ENCODE assay signal across 8 cellular contexts in the genomic region with DNA sequence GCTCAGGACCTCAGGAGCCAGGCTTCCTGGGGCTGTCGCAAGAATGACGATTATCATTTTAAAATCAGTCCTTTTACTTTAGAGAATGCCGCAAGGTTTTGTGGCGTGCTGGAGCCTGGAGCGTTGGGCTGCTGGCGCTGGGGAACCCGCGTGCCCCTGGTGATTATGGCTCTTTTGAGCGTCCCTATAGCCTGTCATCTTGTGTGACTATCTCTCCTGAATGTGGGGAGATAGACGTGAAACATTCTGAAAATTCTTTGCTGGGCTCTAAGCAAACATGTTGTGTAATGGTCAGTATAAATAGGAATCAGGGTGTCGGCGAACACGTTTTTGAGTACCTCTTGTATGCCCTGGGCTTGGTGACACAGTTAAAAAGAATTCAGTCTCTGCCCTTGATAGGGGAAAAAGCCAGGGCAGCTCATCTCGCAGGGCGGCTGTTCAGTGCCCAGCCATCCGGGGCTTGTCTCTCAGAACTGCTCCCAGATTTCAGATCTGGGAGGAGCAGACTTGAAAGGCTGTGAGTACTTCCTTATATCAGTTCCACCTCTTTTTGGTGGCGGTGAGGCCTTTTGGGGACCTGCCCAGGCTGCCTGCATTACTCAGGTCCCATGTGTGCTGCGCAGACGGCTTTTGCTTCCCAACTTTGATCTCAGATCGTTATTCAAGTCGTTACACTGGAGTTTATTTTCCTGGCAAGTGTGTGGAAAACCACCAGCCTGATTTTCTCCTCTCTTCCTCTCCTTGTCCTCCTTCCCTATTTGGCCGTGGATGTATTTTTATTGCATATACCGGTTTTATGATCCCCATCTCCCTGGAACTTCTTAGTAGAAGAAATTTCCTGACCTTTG. TPM values are rescaled to one million over a fixed set of nuclear protein-coding genes. Genes with fewer than 3 reads are reported as not detected.
DNase-seq lines count a peak whose midpoint lies in the region; ATAC-seq and TF ChIP-seq lines count a peak whose summit lies in the region.

No MANE protein-coding gene starts in this region.

- peaks cover 30% of the 10 kb centered on the region for H3K36me3 ChIP-seq in adipocyte (ENCODE audit: control insufficient read depth, insufficient read depth, low read length, severe bottlenecking)
- H3K36me3 ChIP-seq in heart right ventricle, result peaks cover 0 to 21% (median 5%) of the 10 kb centered on the region in 9 donors
- no peaks in the 10 kb centered on the region for H3K36me3 ChIP-seq in prostate gland

- ATAC-seq in HG03025 (IDR thresholded peaks at IDR 0.05; ENCODE audit: low FRiP score, unreplicated experiment) (peak; percentile 5), heart right ventricle (peak; percentile 41 to 81 (median 74)), HG03139 (IDR thresholded peaks at IDR 0.05; ENCODE audit: unreplicated experiment) (no peak)

- WGBS in heart right ventricle, 2 donors, result 4 to 5% methylated on average over 23 of the region's 23 CpGs
- WGBS in prostate gland, result under 1% methylated on average over 23 of the region's 23 CpGs

- no peaks in the 10 kb centered on the region for H3K27me3 ChIP-seq in adipocyte (replicated peaks; ENCODE audit: control insufficient read depth, insufficient read depth, low read length)
- no peaks in the 10 kb centered on the region for H3K27me3 ChIP-seq in heart right ventricle
- H3K27me3 ChIP-seq in prostate gland (replicated peaks; ENCODE audit: insufficient read depth), result no peaks in the 10 kb centered on the region

- intact Hi-C loops in heart right ventricle (cut with DNase I), result loop anchor here in 3 of 10 donors (2.0 kb wide), 2 partner anchors 19 to 45 kb away; a partner anchor contains a TSS
- intact Hi-C loops in prostate gland (cut with DNase I), result no loop called here

- H3K4me3 ChIP-seq in GM12864 (ENCODE audit: low read depth, low read length), result peak overlapping the region; percentile 79
- peak overlapping the region; percentile 98 for H3K4me3 ChIP-seq in adipocyte (ENCODE audit: low read length)
- H3K4me3 ChIP-seq in heart right ventricle, result peak overlapping the region; percentile 67 to 98 (median 92)
- peak overlapping the region; percentile 74 to 76 for H3K4me3 ChIP-seq in prostate gland

- no peaks in the 10 kb centered on the region for H3K9me3 ChIP-seq in adipocyte (ENCODE audit: control insufficient read depth, low read length)
- no peaks in the 10 kb centered on the region for H3K9me3 ChIP-seq in heart right ventricle
- no peaks in the 10 kb centered on the region for H3K9me3 ChIP-seq in prostate gland

- TF ChIP-seq POLR2A in prostate gland (IDR thresholded peaks at IDR 0.05), result peak; percentile 15

- CTCF ChIA-PET in RWPE1 (lab: Yijun Ruan, JAX), result no interaction called here

- POLR2A ChIA-PET in RWPE1 (lab: Yijun Ruan, JAX; ENCODE audit: low non-redundant PET), result interaction anchor here (0.6 kb wide), 1 partner anchor 108 kb away, joined by 3 read pairs; no protein-coding TSS in a partner anchor

- DNase-seq in GM12864 (ENCODE audit: low read depth) (no peak), RWPE1 (ENCODE audit: low spot score) (peak; percentile 79), adipocyte (ENCODE audit: low read depth) (peak; percentile 83), heart right ventricle (peak; percentile 39 to 58), prostate gland (ENCODE audit: low spot score) (peak; percentile 71), NCI-H524 treated with DMSO at 0.1 percent for 48 hours (lab: John Stamatoyannopoulos, UW) (no peak)

- H3K4me1 ChIP-seq in adipocyte (ENCODE audit: control insufficient read depth, insufficient read depth, low read length) (peaks cover 36% of the 10 kb centered on the region), heart right ventricle (peaks cover 4 to 81% (median 46%) of the 10 kb centered on the region in 9 donors), prostate gland (replicated peaks) (peaks cover 11% of the 10 kb centered on the region)

- no peak for TF ChIP-seq CTCF in GM12864 (IDR thresholded peaks at IDR 0.05; ENCODE audit: low read depth, low read length, missing control alignments)
- no peak for TF ChIP-seq CTCF in RWPE1 (conservative IDR thresholded peaks at IDR 0.05; ENCODE audit: low read depth)
- no peak for TF ChIP-seq CTCF in heart right ventricle (IDR thresholded peaks at IDR 0.05)
- TF ChIP-seq CTCF in prostate gland (IDR thresholded peaks at IDR 0.05), result no peak

- peak overlapping the region; percentile 100 for H3K9ac ChIP-seq in adipocyte (ENCODE audit: low read length)

- H3K27ac ChIP-seq in RWPE1 (peak overlapping the region; percentile 98), heart right ventricle (peak overlapping the region; percentile 96 to 99 (median 98)), prostate gland (peak overlapping the region; percentile 92 to 95)

RNA-seq across cellular contexts. Expression of a gene that starts 1.0 kb away (rescaled TPM):
- total RNA-seq in heart right ventricle, result 10 to 100 TPM; 28.4 to 59.2 (median 42.4) TPM
- polyA plus RNA-seq in heart right ventricle, result 10 to 100 TPM; 22.6 to 85.6 TPM
- total RNA-seq in prostate gland, result 10 to 100 TPM; 12.8 to 30.5 TPM

RNA-seq across cellular contexts. Expression of a gene that starts 20.1 kb away (rescaled TPM):
- total RNA-seq in heart right ventricle (10 to 100 TPM; 31.0 to 62.1 (median 44.0) TPM), prostate gland (10 to 100 TPM; 15.7 to 39.5 TPM)
- 10 to 100 TPM; 33.1 to 33.7 TPM for polyA plus RNA-seq in heart right ventricle

RNA-seq across cellular contexts. Expression of a gene that starts 29.4 kb away (rescaled TPM):
- total RNA-seq in heart right ventricle (1 to 10 TPM in 1 of 10 donors, under 1 TPM in 9; 0.07 to 1.0 (median 0.44) TPM), prostate gland (10 to 100 TPM; 24.5 to 48.1 TPM)
- polyA plus RNA-seq in heart right ventricle, result under 1 TPM; 0.25 to 0.66 TPM

RNA-seq across cellular contexts. Expression of a gene that starts 45.4 kb away (rescaled TPM):
- total RNA-seq in heart right ventricle (10 to 100 TPM in 9 of 10 donors, 1 to 10 TPM in 1; 9.9 to 14.4 (median 12.8) TPM), prostate gland (10 to 100 TPM in 1 of 2 donors, 1 to 10 TPM in 1; 10.0 to 23.6 TPM)
- 1 to 10 TPM; 7.3 to 9.6 TPM for polyA plus RNA-seq in heart right ventricle

RNA-seq across cellular contexts. Expression of a gene that starts 45.5 kb away (rescaled TPM):
- 10 to 100 TPM; 22.0 to 39.2 (median 30.7) TPM for total RNA-seq in heart right ventricle
- 10 to 100 TPM; 18.1 to 57.8 TPM for polyA plus RNA-seq in heart right ventricle
- 10 to 100 TPM; 45.2 to 77.9 TPM for total RNA-seq in prostate gland

Comparison
In these comparisons a context has a peak if more than half of its experiments do, and no peak if none do; other contexts are left out.
1. DNase-seq: peak in RWPE1 (single experiment), adipocyte (single experiment), heart right ventricle (2 of 2) and prostate gland (single experiment); none in GM12864 (single experiment) and NCI-H524 treated with DMSO at 0.1 percent for 48 hours (single experiment).
2. RNA of a gene that starts 29.4 kb away (total RNA-seq): 24.5 to 48.1 TPM in prostate gland; 0.07 to 1.0 TPM in heart right ventricle; every median in the first group is over 10 times any median in the second.
3. Peak in every context shown above with its lines, with median percentiles within 50 percentile points of each other: H3K4me3 ChIP-seq and H3K27ac ChIP-seq.